In the genomic region with DNA sequence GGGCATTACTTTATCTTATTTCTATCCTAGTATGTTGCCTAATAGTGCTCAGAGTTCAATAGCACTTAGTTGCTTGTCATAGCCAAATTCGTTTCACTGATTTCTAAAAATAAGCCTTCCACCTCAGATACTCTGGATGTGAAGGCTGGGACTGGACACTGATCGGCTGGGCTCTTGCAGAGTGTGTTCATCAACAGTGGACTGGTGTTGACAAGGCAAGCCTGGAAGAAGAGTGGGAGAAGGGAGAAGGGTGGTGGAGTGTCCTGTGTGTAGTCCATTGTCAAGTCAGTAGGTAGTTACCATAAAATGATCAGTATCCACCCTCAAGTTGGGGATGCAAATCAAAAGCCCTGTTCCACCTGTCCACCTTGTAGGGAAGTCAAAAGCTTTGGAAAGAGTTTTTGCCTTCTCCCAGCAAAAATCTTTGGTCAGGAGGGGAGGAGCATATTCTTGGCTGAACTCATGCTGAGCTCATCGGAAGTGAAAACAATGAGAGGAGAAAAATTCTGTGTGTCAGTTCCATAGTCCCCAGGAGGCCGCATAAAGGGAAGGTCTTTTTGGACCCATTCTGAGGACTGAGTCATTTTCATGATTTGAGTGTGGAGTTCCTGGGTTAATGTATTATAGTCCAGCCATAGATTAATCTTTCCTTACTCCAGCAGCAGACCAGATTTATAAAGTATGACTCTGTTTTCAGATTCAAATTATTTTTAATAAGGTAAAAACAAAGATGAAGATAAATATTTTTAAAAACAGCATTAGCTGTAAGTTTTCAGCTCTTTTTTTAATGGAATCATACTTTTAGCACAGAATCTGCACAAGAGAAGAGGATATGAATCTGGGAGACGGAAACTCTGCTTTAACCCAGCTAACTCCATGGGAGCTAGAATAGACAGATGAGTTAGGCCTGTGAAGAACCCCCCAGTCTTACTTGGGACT, we compare ENCODE assay signal across 1 cellular context.
TF ChIP-seq lines count a peak whose summit lies in the region.

No MANE protein-coding gene starts in this region.

TF ChIP-seq in HEK293, 187 proteins besides CTCF, POLR2A, EP300 and RAD21 (continued from another document and continues in another):
- TF ChIP-seq ZNF18 (tag by site-specific recombination; IDR thresholded peaks at IDR 0.05): no peak
- TF ChIP-seq, protein P1, sequence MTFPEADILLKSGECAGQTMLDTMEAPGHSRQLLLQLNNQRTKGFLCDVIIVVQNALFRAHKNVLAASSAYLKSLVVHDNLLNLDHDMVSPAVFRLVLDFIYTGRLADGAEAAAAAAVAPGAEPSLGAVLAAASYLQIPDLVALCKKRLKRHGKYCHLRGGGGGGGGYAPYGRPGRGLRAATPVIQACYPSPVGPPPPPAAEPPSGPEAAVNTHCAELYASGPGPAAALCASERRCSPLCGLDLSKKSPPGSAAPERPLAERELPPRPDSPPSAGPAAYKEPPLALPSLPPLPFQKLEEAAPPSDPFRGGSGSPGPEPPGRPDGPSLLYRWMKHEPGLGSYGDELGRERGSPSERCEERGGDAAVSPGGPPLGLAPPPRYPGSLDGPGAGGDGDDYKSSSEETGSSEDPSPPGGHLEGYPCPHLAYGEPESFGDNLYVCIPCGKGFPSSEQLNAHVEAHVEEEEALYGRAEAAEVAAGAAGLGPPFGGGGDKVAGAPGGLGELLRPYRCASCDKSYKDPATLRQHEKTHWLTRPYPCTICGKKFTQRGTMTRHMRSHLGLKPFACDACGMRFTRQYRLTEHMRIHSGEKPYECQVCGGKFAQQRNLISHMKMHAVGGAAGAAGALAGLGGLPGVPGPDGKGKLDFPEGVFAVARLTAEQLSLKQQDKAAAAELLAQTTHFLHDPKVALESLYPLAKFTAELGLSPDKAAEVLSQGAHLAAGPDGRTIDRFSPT (tag by site-specific recombination; IDR thresholded peaks at IDR 0.05): no peak
- TF ChIP-seq, protein P2, sequence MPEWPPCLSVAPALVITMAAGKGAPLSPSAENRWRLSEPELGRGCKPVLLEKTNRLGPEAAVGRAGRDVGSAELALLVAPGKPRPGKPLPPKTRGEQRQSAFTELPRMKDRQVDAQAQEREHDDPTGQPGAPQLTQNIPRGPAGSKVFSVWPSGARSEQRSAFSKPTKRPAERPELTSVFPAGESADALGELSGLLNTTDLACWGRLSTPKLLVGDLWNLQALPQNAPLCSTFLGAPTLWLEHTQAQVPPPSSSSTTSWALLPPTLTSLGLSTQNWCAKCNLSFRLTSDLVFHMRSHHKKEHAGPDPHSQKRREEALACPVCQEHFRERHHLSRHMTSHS (tag by site-specific recombination; IDR thresholded peaks at IDR 0.05): no peak
- TF ChIP-seq ZEB2 (tag by site-specific recombination; IDR thresholded peaks at IDR 0.05): peak; percentile 51; the same call in 1 of the 2 replicates
- TF ChIP-seq, protein P3, sequence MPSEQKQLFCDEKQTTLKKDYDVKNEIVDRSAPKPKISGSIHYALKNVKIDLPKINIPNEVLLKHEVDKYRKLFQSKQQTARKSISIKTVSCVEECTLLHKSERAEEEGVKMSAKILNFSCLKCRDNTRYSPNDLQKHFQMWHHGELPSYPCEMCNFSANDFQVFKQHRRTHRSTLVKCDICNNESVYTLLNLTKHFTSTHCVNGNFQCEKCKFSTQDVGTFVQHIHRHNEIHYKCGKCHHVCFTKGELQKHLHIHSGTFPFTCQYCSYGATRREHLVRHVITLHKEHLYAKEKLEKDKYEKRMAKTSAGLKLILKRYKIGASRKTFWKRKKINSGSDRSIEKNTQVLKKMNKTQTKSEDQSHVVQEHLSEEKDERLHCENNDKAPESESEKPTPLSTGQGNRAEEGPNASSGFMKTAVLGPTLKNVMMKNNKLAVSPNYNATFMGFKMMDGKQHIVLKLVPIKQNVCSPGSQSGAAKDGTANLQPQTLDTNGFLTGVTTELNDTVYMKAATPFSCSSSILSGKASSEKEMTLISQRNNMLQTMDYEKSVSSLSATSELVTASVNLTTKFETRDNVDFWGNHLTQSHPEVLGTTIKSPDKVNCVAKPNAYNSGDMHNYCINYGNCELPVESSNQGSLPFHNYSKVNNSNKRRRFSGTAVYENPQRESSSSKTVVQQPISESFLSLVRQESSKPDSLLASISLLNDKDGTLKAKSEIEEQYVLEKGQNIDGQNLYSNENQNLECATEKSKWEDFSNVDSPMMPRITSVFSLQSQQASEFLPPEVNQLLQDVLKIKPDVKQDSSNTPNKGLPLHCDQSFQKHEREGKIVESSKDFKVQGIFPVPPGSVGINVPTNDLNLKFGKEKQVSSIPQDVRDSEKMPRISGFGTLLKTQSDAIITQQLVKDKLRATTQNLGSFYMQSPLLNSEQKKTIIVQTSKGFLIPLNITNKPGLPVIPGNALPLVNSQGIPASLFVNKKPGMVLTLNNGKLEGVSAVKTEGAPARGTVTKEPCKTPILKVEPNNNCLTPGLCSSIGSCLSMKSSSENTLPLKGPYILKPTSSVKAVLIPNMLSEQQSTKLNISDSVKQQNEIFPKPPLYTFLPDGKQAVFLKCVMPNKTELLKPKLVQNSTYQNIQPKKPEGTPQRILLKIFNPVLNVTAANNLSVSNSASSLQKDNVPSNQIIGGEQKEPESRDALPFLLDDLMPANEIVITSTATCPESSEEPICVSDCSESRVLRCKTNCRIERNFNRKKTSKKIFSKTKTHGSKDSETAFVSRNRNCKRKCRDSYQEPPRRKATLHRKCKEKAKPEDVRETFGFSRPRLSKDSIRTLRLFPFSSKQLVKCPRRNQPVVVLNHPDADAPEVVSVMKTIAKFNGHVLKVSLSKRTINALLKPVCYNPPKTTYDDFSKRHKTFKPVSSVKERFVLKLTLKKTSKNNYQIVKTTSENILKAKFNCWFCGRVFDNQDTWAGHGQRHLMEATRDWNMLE (tag by site-specific recombination; conservative IDR thresholded peaks at IDR 0.05; ENCODE audit: low read depth): peak; percentile 51; the same call in 1 of the 2 replicates
- no peak for TF ChIP-seq ZNF610 (tag by site-specific recombination; IDR thresholded peaks at IDR 0.05; ENCODE audit: borderline replicate concordance)
- TF ChIP-seq ZNF555 (tag by site-specific recombination; conservative IDR thresholded peaks at IDR 0.05): no peak
- TF ChIP-seq ZNF426 (tag by site-specific recombination; IDR thresholded peaks at IDR 0.05): no peak
- no peak for TF ChIP-seq ZNF529 (tag by site-specific recombination; IDR thresholded peaks at IDR 0.05; ENCODE audit: insufficient replicate concordance)
- TF ChIP-seq ZNF19 (tag by site-specific recombination; IDR thresholded peaks at IDR 0.05; ENCODE audit: low read depth): no peak
- 0 out of 2 replicates have a peak, but pooled peaks have one; percentile 21 for TF ChIP-seq ZNF639 (tag by site-specific recombination; IDR thresholded peaks at IDR 0.05)
- TF ChIP-seq ZFP37 (tag by site-specific recombination; IDR thresholded peaks at IDR 0.05): 0 out of 2 replicates have a peak, but pooled peaks have one; percentile 24
- TF ChIP-seq ZBTB10 (tag by site-specific recombination; IDR thresholded peaks at IDR 0.05): no peak
- no peak for TF ChIP-seq GFI1B (tag by site-specific recombination; IDR thresholded peaks at IDR 0.05)
- no peak for TF ChIP-seq ZNF175 (tag by site-specific recombination; IDR thresholded peaks at IDR 0.05)
- 0 out of 2 replicates have a peak, but pooled peaks have one; percentile 9 for TF ChIP-seq IKZF3 (tag by site-specific recombination; IDR thresholded peaks at IDR 0.05)
- TF ChIP-seq ZNF280C (tag by site-specific recombination; IDR thresholded peaks at IDR 0.05): no peak
- TF ChIP-seq ZNF776 (tag by site-specific recombination; IDR thresholded peaks at IDR 0.05; ENCODE audit: borderline replicate concordance): no peak
- TF ChIP-seq ZNF677 (tag by site-specific recombination; IDR thresholded peaks at IDR 0.05): no peak
- TF ChIP-seq ZNF121 (tag by site-specific recombination; IDR thresholded peaks at IDR 0.05): no peak
- TF ChIP-seq ZNF302 (tag by site-specific recombination; IDR thresholded peaks at IDR 0.05; ENCODE audit: low read depth): no peak
- TF ChIP-seq, protein P4, sequence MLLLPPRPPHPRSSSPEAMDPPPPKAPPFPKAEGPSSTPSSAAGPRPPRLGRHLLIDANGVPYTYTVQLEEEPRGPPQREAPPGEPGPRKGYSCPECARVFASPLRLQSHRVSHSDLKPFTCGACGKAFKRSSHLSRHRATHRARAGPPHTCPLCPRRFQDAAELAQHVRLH (tag by site-specific recombination; IDR thresholded peaks at IDR 0.05): no peak
- peak; percentile 16; the same call in 1 of the 2 replicates for TF ChIP-seq ZNF692 (tag by site-specific recombination; IDR thresholded peaks at IDR 0.05)
- no peak for TF ChIP-seq ZNF621 (tag by site-specific recombination; IDR thresholded peaks at IDR 0.05)
- TF ChIP-seq, protein P5, sequence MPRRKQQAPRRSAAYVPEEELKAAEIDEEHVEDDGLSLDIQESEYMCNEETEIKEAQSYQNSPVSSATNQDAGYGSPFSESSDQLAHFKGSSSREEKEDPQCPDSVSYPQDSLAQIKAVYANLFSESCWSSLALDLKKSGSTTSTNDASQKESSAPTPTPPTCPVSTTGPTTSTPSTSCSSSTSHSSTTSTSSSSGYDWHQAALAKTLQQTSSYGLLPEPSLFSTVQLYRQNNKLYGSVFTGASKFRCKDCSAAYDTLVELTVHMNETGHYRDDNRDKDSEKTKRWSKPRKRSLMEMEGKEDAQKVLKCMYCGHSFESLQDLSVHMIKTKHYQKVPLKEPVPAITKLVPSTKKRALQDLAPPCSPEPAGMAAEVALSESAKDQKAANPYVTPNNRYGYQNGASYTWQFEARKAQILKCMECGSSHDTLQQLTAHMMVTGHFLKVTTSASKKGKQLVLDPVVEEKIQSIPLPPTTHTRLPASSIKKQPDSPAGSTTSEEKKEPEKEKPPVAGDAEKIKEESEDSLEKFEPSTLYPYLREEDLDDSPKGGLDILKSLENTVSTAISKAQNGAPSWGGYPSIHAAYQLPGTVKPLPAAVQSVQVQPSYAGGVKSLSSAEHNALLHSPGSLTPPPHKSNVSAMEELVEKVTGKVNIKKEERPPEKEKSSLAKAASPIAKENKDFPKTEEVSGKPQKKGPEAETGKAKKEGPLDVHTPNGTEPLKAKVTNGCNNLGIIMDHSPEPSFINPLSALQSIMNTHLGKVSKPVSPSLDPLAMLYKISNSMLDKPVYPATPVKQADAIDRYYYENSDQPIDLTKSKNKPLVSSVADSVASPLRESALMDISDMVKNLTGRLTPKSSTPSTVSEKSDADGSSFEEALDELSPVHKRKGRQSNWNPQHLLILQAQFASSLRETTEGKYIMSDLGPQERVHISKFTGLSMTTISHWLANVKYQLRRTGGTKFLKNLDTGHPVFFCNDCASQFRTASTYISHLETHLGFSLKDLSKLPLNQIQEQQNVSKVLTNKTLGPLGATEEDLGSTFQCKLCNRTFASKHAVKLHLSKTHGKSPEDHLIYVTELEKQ (tag by site-specific recombination; IDR thresholded peaks at IDR 0.05; ENCODE audit: borderline replicate concordance): no peak
